Comparison of ENCODE assay signal across 29 cellular contexts in the genomic region with DNA sequence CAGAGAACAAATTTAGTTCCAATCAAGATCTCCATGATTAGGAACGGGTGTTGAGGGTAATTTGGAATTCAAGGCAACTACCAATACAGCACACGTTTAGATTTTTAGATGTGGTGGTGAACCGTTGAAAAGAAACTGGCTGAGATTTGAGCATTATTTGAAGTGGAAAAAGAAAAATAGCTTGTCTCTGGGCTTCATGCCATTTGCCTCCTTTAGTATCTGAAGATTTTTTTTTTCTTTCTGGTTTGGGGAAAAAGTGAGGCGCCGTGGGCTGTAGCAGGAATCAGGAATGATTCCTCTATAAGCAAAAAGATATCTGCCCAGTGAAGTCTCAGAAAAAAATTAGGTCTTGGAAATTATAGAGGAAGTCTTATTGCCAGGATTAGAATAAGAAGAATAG.
DNase-seq lines count a peak whose midpoint lies in the region; ATAC-seq, FAIRE-seq and TF ChIP-seq lines count a peak whose summit lies in the region.
"Had no signal": no experiment of that assay in that cellular context is flagged by ENCODE, and none has a peak within 500 bp of the region (broad histone marks: within the 10 kb centered on the region; RNA-seq: fewer than 3 reads in every experiment).

No MANE protein-coding gene starts in this region.

- H3K9ac ChIP-seq in astrocyte (ENCODE audit: low read length): no peak overlapping the region
- H3K9ac ChIP-seq: BLaER1 had no signal

- H3K9me3 Mint-ChIP-seq in astrocyte (ENCODE audit: unreplicated experiment) (peaks cover 1% of the 10 kb centered on the region), nephron (no peaks in the 10 kb centered on the region)
- H3K9me3 Mint-ChIP-seq: CD8-positive, alpha-beta memory T cell had no signal

- 16 to 23% methylated on average over 5 of the region's 5 CpGs for WGBS in thyroid gland, 2 donors

- intact Hi-C loops in thyroid gland (cut with DNase I): no loop called here

- H3K4me1 ChIP-seq in astrocyte (ENCODE audit: insufficient read depth, low read length) (peaks cover 6% of the 10 kb centered on the region), thyroid gland (peaks cover 0 to 5% of the 10 kb centered on the region in 2 donors)
- H3K4me1 ChIP-seq: BE2C, BLaER1 had no signal

- H3K27me3 ChIP-seq in astrocyte (ENCODE audit: insufficient read depth, low read length) (no peaks in the 10 kb centered on the region), thyroid gland (no peaks in the 10 kb centered on the region)
- H3K27me3 ChIP-seq: BE2C, BLaER1 had no signal

- no peak overlapping the region for H3K4me3 Mint-ChIP-seq in astrocyte (ENCODE audit: unreplicated experiment)
- no peak overlapping the region for H3K4me3 Mint-ChIP-seq in nephron
- H3K4me3 Mint-ChIP-seq: CD14-positive monocyte; CD4-positive, alpha-beta memory T cell; CD4-positive, CD25-positive, alpha-beta regulatory T cell; CD8-positive, alpha-beta memory T cell had no signal

- H3K36me3 Mint-ChIP-seq in astrocyte (ENCODE audit: low read depth, unreplicated experiment) (no peaks in the 10 kb centered on the region), nephron (ENCODE audit: low read depth) (no peaks in the 10 kb centered on the region)
- H3K36me3 Mint-ChIP-seq: CD14-positive monocyte; CD4-positive, alpha-beta memory T cell; CD4-positive, CD25-positive, alpha-beta regulatory T cell; CD8-positive, alpha-beta memory T cell had no signal

- ATAC-seq in HG03196 (IDR thresholded peaks at IDR 0.05; ENCODE audit: unreplicated experiment): no peak
- ATAC-seq: GM12878 had no signal

- no peak overlapping the region for H3K27ac ChIP-seq in astrocyte (ENCODE audit: low read depth, low read length)
- peak overlapping the region in 1 of 3 donors; percentile 8 for H3K27ac ChIP-seq in thyroid gland
- H3K27ac ChIP-seq: BLaER1 had no signal

- TF ChIP-seq CTCF in astrocyte (IDR thresholded peaks at IDR 0.05; ENCODE audit: insufficient read depth, low read depth, low read length): no peak
- TF ChIP-seq CTCF in astrocyte of the spinal cord (IDR thresholded peaks at IDR 0.05; ENCODE audit: low read depth, low read length): no peak
- TF ChIP-seq CTCF in nephron (IDR thresholded peaks at IDR 0.05; ENCODE audit: unreplicated experiment in 3 of 3): no peak
- no peak for TF ChIP-seq CTCF in thyroid gland (IDR thresholded peaks at IDR 0.05)

- H3K27ac Mint-ChIP-seq in astrocyte (ENCODE audit: unreplicated experiment): no peak overlapping the region
- peak overlapping the region in 2 of 3 experiments; percentile 55 to 64 for H3K27ac Mint-ChIP-seq in nephron
- H3K27ac Mint-ChIP-seq: CD14-positive monocyte; CD4-positive, alpha-beta memory T cell; CD4-positive, CD25-positive, alpha-beta regulatory T cell; CD8-positive, alpha-beta memory T cell had no signal

- no peak for FAIRE-seq in astrocyte (lab: Jason Lieb, UNC)
- FAIRE-seq: A204.1, GM12878, GM12892, GM18507 had no signal

- H3K4me2 ChIP-seq in astrocyte (ENCODE audit: low read length): no peak overlapping the region
- H3K4me2 ChIP-seq: BLaER1 had no signal

- H3K27me3 Mint-ChIP-seq in astrocyte (ENCODE audit: low read depth, unreplicated experiment): no peaks in the 10 kb centered on the region
- H3K27me3 Mint-ChIP-seq in nephron (ENCODE audit: low read depth): no peaks in the 10 kb centered on the region

- no peak overlapping the region for H3K4me3 ChIP-seq in astrocyte (ENCODE audit: insufficient read depth, low read depth, low read length)
- no peak overlapping the region for H3K4me3 ChIP-seq in astrocyte of the spinal cord (ENCODE audit: low read depth, low read length)
- H3K4me3 ChIP-seq in thyroid gland (replicated peaks in 1 of 3): no peak overlapping the region
- H3K4me3 ChIP-seq: BLaER1, GM12878 had no signal

- H3K36me3 ChIP-seq in astrocyte (ENCODE audit: insufficient read depth, low read length): no peaks in the 10 kb centered on the region
- no peaks in the 10 kb centered on the region for H3K36me3 ChIP-seq in thyroid gland
- H3K36me3 ChIP-seq: BE2C, BLaER1 had no signal

- H4K20me1 ChIP-seq in astrocyte (ENCODE audit: insufficient read depth, low read length): no peaks in the 10 kb centered on the region
- H4K20me1 ChIP-seq: BLaER1 had no signal

- DNase-seq in astrocyte (ENCODE audit: low read depth) (peak; percentile 42), astrocyte of the spinal cord (ENCODE audit: low read depth, low spot score) (peak; percentile 17), thyroid gland (peak; percentile 17 to 27), HT-29 (ENCODE audit: low spot score) (no peak), NCI-H1694 treated with DMSO at 0.1 percent for 48 hours (lab: John Stamatoyannopoulos, UW) (no peak)
- DNase-seq in activated CD4-positive, alpha-beta T cell treated with anti-CD3 and anti-CD28 coated beads, Interleukin-2, amount 50 U/mL, for 1 hour: no peak
- DNase-seq: 8988T; ACHN; BE2C; C1 segment of cervical spinal cord; CD4-positive, alpha-beta memory T cell; CD4-positive, CD25-positive, alpha-beta regulatory T cell; CD8-positive, alpha-beta memory T cell; COR-L47; DMS 273 treated with DMSO at 0.1 percent for 48 hours; DMS153; DMS53; DMS79; DND-41; EL; GDM1 had no signal

- no peaks in the 10 kb centered on the region for H3K9me3 ChIP-seq in astrocyte (ENCODE audit: insufficient read depth, low read depth, low read length)
- H3K9me3 ChIP-seq in thyroid gland: no peaks in the 10 kb centered on the region
- H3K9me3 ChIP-seq: BE2C, BLaER1 had no signal

- peaks cover 8% of the 10 kb centered on the region for H3K4me1 Mint-ChIP-seq in astrocyte (ENCODE audit: low read depth, unreplicated experiment)
- H3K4me1 Mint-ChIP-seq in nephron: peaks cover 21% of the 10 kb centered on the region
- H3K4me1 Mint-ChIP-seq: CD14-positive monocyte; CD4-positive, alpha-beta memory T cell; CD4-positive, CD25-positive, alpha-beta regulatory T cell; CD8-positive, alpha-beta memory T cell had no signal

- no peak for TF ChIP-seq POLR2A in thyroid gland (IDR thresholded peaks at IDR 0.05)

- H3K79me2 ChIP-seq in astrocyte (ENCODE audit: insufficient read depth, low read length): no peaks in the 10 kb centered on the region

- no peak overlapping the region for H2AFZ ChIP-seq in astrocyte (ENCODE audit: low read depth, low read length)

- in situ Hi-C loops in astrocyte of the spinal cord (cut with HindIII; ENCODE audit: low sequenced_read_pairs): no loop called here

Comparison
In these comparisons a context has a peak if more than half of its experiments do, and no peak if none do; other contexts are left out.
1. DNase-seq: peak in astrocyte (single experiment), astrocyte of the spinal cord (single experiment) and thyroid gland (2 of 2); none in HT-29 (single experiment), activated CD4-positive, alpha-beta T cell treated with anti-CD3 and anti-CD28 coated beads, Interleukin-2, amount 50 U/mL, for 1 hour (single experiment) and NCI-H1694 treated with DMSO at 0.1 percent for 48 hours (single experiment).